ENCODE assay signal across 8 cellular contexts in the genomic region with DNA sequence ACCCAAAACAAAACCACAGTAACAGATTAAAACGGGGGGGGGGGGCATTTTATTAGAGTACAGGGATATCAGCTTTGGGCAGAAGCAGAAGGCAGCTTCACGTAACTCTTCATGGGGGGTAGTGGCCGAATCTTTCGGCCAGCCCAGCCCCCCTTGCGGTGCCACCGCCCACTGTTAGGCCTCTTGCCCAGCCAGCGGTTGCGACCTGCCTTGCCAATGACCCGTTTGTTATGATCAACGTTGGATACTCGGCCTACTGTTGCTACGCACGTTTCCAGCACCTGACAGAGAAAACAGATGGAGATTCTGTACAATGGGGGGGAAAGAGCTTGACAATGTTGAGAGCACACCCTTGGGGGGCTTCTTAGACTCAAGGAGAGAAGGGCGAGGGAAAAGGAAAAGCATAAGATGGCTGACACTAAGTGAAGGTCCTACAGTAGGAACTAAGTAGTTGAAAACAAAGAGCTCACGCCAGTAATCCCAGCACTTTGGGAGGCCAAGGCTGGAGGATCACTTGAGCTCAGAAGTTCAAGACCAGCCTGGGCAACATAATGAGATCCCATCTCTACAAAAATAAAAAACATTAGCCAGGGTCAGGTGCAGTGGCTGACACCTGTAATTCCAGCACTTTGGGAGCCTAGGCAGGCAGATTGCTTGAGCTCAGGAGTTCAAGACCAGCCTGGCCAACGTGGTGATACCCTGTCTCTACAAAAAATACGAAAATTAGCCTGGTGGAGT. TPM values are rescaled to one million over a fixed set of nuclear protein-coding genes. Genes with fewer than 3 reads are reported as not detected.
A peak's percentile ranks its signal among the peaks of the same experiment; 100 is the strongest.
DNase-seq lines count a peak whose midpoint lies in the region; ATAC-seq and TF ChIP-seq lines count a peak whose summit lies in the region.

No MANE protein-coding gene starts in this region.

- no peak for ATAC-seq in HG03442 (IDR thresholded peaks at IDR 0.05; ENCODE audit: unreplicated experiment)

- H3K9me3 ChIP-seq in left ventricle myocardium inferior (replicated peaks) (no peaks in the 10 kb centered on the region), mesodermal cell (ENCODE audit: control insufficient read depth, low read length) (no peaks in the 10 kb centered on the region), vagina (no peaks in the 10 kb centered on the region)

- no peaks in the 10 kb centered on the region for H3K27me3 ChIP-seq in left ventricle myocardium inferior (ENCODE audit: low read depth)
- H3K27me3 ChIP-seq in brain microvascular endothelial cell (replicated peaks), result no peaks in the 10 kb centered on the region
- no peaks in the 10 kb centered on the region for H3K27me3 ChIP-seq in vagina

- no peak for TF ChIP-seq CTCF in left ventricle myocardium inferior (IDR thresholded peaks at IDR 0.05; ENCODE audit: borderline replicate concordance)
- TF ChIP-seq CTCF in brain microvascular endothelial cell (IDR thresholded peaks at IDR 0.05; ENCODE audit: low read depth, low read length, missing control alignments), result no peak
- TF ChIP-seq CTCF in vagina (IDR thresholded peaks at IDR 0.05), result no peak

- H3K36me3 ChIP-seq in left ventricle myocardium inferior (peaks cover 39% of the 10 kb centered on the region), brain microvascular endothelial cell (replicated peaks) (peaks cover 16% of the 10 kb centered on the region), mesodermal cell (ENCODE audit: control insufficient read depth, insufficient read depth, low read length) (peaks cover 66% of the 10 kb centered on the region), vagina (peaks cover 0 to 12% of the 10 kb centered on the region in 2 donors)

- in situ Hi-C loops in brain microvascular endothelial cell (cut with HindIII; ENCODE audit: low pct_ligation_motif_present, low sequenced_read_pairs), result no loop called here

- 86 to 92% methylated on average over 16 of the region's 17 CpGs for WGBS in mesodermal cell (ENCODE audit: insufficient coverage in 2 of 2), 2 experiments

- intact Hi-C loops in left ventricle myocardium inferior (cut with micrococcal nuclease) (no loop called here), cardiac septum (cut with DNase I) (loop anchor here (5.0 kb wide), 2 partner anchors 88 to 122 kb away; no protein-coding TSS in a partner anchor), vagina (cut with DNase I) (loop anchor here (5.0 kb wide), 1 partner anchor 67 kb away; no protein-coding TSS in a partner anchor), head of caudate nucleus (cut with DNase I) (no loop called here)

- DNase-seq in left ventricle myocardium inferior (no peak), cardiac septum (ENCODE audit: low spot score) (no peak), brain microvascular endothelial cell (no peak), vagina (ENCODE audit: extremely low spot score in 2 of 2) (no peak), head of caudate nucleus (no peak), SIG-M5 treated with dmso at 0.1 percent for 504 hours (lab: John Stamatoyannopoulos, UW; ENCODE audit: unreplicated experiment) (no peak)

- H3K4me3 ChIP-seq in left ventricle myocardium inferior (peak overlapping the region; percentile 90), brain microvascular endothelial cell (ENCODE audit: low read depth, low read length) (peak overlapping the region; percentile 85), mesodermal cell (ENCODE audit: extremely low read depth, insufficient read depth, low read length, poor library complexity, severe bottlenecking) (peak overlapping the region; percentile 89), vagina (peak overlapping the region; percentile 62 to 71)

- H3K4me1 ChIP-seq in left ventricle myocardium inferior, result peaks cover 36% of the 10 kb centered on the region
- H3K4me1 ChIP-seq in mesodermal cell (ENCODE audit: control insufficient read depth, insufficient read depth, low read length, poor library complexity, severe bottlenecking), result peaks cover 30% of the 10 kb centered on the region
- peaks cover 47% of the 10 kb centered on the region for H3K4me1 ChIP-seq in vagina

- H3K27ac ChIP-seq in left ventricle myocardium inferior (replicated peaks) (peak overlapping the region; percentile 98), brain microvascular endothelial cell (peak overlapping the region; percentile 94), mesodermal cell (ENCODE audit: low read depth, low read length, severe bottlenecking) (peak overlapping the region; percentile 92), vagina (peak overlapping the region; percentile 88)

- TF ChIP-seq POLR2A in vagina (IDR thresholded peaks at IDR 0.05), result no peak

RNA-seq across cellular contexts. Expression of a gene that starts 0.7 kb away (rescaled TPM):
- total RNA-seq in left ventricle myocardium inferior (7.0 TPM), cardiac septum (11.0 TPM), vagina (13.0 TPM)
- 46.0 TPM for polyA plus RNA-seq in mesodermal cell (2013, experiment 1 of 2)
- 39.7 TPM for polyA plus RNA-seq in mesodermal cell (2013, experiment 2 of 2)

RNA-seq across cellular contexts. Expression of a gene that starts 4.9 kb away (rescaled TPM):
- total RNA-seq in left ventricle myocardium inferior (94.9 TPM), cardiac septum (76.4 TPM), vagina (14.2 TPM)
- polyA plus RNA-seq in mesodermal cell (2013, experiment 1 of 2), result 65.2 TPM
- 60.8 TPM for polyA plus RNA-seq in mesodermal cell (2013, experiment 2 of 2)

RNA-seq across cellular contexts. Expression of a gene that starts 5.1 kb away (rescaled TPM):
- total RNA-seq in left ventricle myocardium inferior, result 36.1 TPM
- 31.1 TPM for total RNA-seq in cardiac septum
- polyA plus RNA-seq in mesodermal cell (2013, experiment 1 of 2), result 36.5 TPM
- 34.1 TPM for polyA plus RNA-seq in mesodermal cell (2013, experiment 2 of 2)
- total RNA-seq in vagina, result 17.2 TPM

RNA-seq across cellular contexts. Expression of a gene that starts 21.7 kb away (rescaled TPM):
- total RNA-seq in left ventricle myocardium inferior (2.6 TPM), cardiac septum (2.7 TPM), vagina (62.1 TPM)
- polyA plus RNA-seq in mesodermal cell (2013, experiment 1 of 2), result 160 TPM
- 129 TPM for polyA plus RNA-seq in mesodermal cell (2013, experiment 2 of 2)

RNA-seq across cellular contexts. Expression of a gene that starts 33.0 kb away (rescaled TPM):
- total RNA-seq in left ventricle myocardium inferior (24.8 TPM), cardiac septum (26.4 TPM), vagina (36.6 TPM)
- 79.8 TPM for polyA plus RNA-seq in mesodermal cell (2013, experiment 1 of 2)
- polyA plus RNA-seq in mesodermal cell (2013, experiment 2 of 2), result 80.5 TPM

Comparison
In these comparisons a context has a peak if more than half of its experiments do, and no peak if none do; other contexts are left out.
1. intact Hi-C loops: an anchor here in cardiac septum (5.0 kb wide) and vagina (5.0 kb wide); none called in left ventricle myocardium inferior and head of caudate nucleus.